Comparison of ENCODE assay signal across 22 cellular contexts in genomic region chr5:62124266-62124665, GRCh38.
DNase-seq lines count a peak whose midpoint lies in the region; ATAC-seq, FAIRE-seq and TF ChIP-seq lines count a peak whose summit lies in the region.
"Had no signal": no experiment of that assay in that cellular context is flagged by ENCODE, and none has a peak within 500 bp of the region (broad histone marks: within the 10 kb centered on the region; RNA-seq: fewer than 3 reads in every experiment).

No MANE protein-coding gene starts in this region.

- peaks cover 0 to 5% of the 10 kb centered on the region in 2 donors for H3K27me3 Mint-ChIP-seq in natural killer cell treated with Interleukin-12 subunit alpha and Interleukin-12 subunit beta and Interleukin-15 and Interleukin-18, amount 100 ng/mL, for 72 hours
- H3K27me3 Mint-ChIP-seq in natural killer cell (ENCODE audit: low read depth in 2 of 2), result no peaks in the 10 kb centered on the region
- H3K27me3 Mint-ChIP-seq in endothelial cell (ENCODE audit: unreplicated experiment), result peaks cover 3% of the 10 kb centered on the region
- H3K27me3 Mint-ChIP-seq: CD4-positive, alpha-beta T cell had no signal

- H3K9me3 Mint-ChIP-seq in natural killer cell treated with Interleukin-12 subunit alpha and Interleukin-12 subunit beta and Interleukin-15 and Interleukin-18, amount 100 ng/mL, for 72 hours, result peaks cover 3% of the 10 kb centered on the region
- H3K9me3 Mint-ChIP-seq in natural killer cell, result no peaks in the 10 kb centered on the region
- no peaks in the 10 kb centered on the region for H3K9me3 Mint-ChIP-seq in endothelial cell (ENCODE audit: unreplicated experiment)
- H3K9me3 Mint-ChIP-seq: CD4-positive, alpha-beta T cell had no signal

- no peaks in the 10 kb centered on the region for H3K4me1 Mint-ChIP-seq in natural killer cell treated with Interleukin-12 subunit alpha and Interleukin-12 subunit beta and Interleukin-15 and Interleukin-18, amount 100 ng/mL, for 72 hours (ENCODE audit: low read depth in 2 of 2)
- H3K4me1 Mint-ChIP-seq in natural killer cell (no peaks in the 10 kb centered on the region), endothelial cell (ENCODE audit: unreplicated experiment) (no peaks in the 10 kb centered on the region)

- no peak for DNase-seq in natural killer cell treated with Interleukin-12 subunit alpha and Interleukin-12 subunit beta and Interleukin-15 and Interleukin-18, amount 100 ng/mL, for 72 hours (ENCODE audit: low spot score)
- DNase-seq in natural killer cell (no peak), NCI-H69 (lab: John Stamatoyannopoulos, UW) (peak; percentile 90), endothelial cell (ENCODE audit: low spot score) (no peak), GM12891 (ENCODE audit: insufficient read length, low spot score) (no peak), UCSD-AML1 (lab: John Stamatoyannopoulos, UW; ENCODE audit: unreplicated experiment) (no peak)
- DNase-seq: CD4-positive, alpha-beta T cell; DMS153; EL; MM.1S; NCI-H1105; NCI-H187; NCI-H2171; NCI-H446 treated with DMSO at 0.1 percent for 48 hours; PC-9; SIG-M5; T-helper 1 cell had no signal

- intact Hi-C loops in natural killer cell (cut with micrococcal nuclease), result no loop called here

- peak; percentile 13 to 33 for ATAC-seq in natural killer cell treated with Interleukin-12 subunit alpha and Interleukin-12 subunit beta and Interleukin-15 and Interleukin-18, amount 100 ng/mL, for 72 hours
- ATAC-seq in natural killer cell, result no peak
- ATAC-seq in GM19395 (IDR thresholded peaks at IDR 0.05; ENCODE audit: unreplicated experiment), result no peak
- ATAC-seq in HG02981 (IDR thresholded peaks at IDR 0.05; ENCODE audit: unreplicated experiment), result no peak
- ATAC-seq: GM12878, SK-N-SH treated with all-trans-retinoic acid at 6 μM for 48 hours had no signal

- no peak overlapping the region for H3K4me3 Mint-ChIP-seq in natural killer cell treated with Interleukin-12 subunit alpha and Interleukin-12 subunit beta and Interleukin-15 and Interleukin-18, amount 100 ng/mL, for 72 hours
- H3K4me3 Mint-ChIP-seq in natural killer cell (no peak overlapping the region), endothelial cell (ENCODE audit: unreplicated experiment) (peak overlapping the region; percentile 24)
- H3K4me3 Mint-ChIP-seq: CD4-positive, alpha-beta T cell had no signal

- H3K36me3 Mint-ChIP-seq in natural killer cell treated with Interleukin-12 subunit alpha and Interleukin-12 subunit beta and Interleukin-15 and Interleukin-18, amount 100 ng/mL, for 72 hours, result no peaks in the 10 kb centered on the region
- no peaks in the 10 kb centered on the region for H3K36me3 Mint-ChIP-seq in natural killer cell
- H3K36me3 Mint-ChIP-seq in endothelial cell (ENCODE audit: low read depth, unreplicated experiment), result no peaks in the 10 kb centered on the region

- TF ChIP-seq CTCF in natural killer cell (IDR thresholded peaks at IDR 0.05) (no peak), endothelial cell (IDR thresholded peaks at IDR 0.05; ENCODE audit: unreplicated experiment) (no peak)

- no peak for FAIRE-seq in GM12891 (lab: Jason Lieb, UNC)
- FAIRE-seq: A549, GM12878 had no signal

- no peak overlapping the region for H3K27ac Mint-ChIP-seq in natural killer cell treated with Interleukin-12 subunit alpha and Interleukin-12 subunit beta and Interleukin-15 and Interleukin-18, amount 100 ng/mL, for 72 hours
- no peak overlapping the region for H3K27ac Mint-ChIP-seq in natural killer cell
- H3K27ac Mint-ChIP-seq in endothelial cell (ENCODE audit: unreplicated experiment), result no peak overlapping the region
- H3K27ac Mint-ChIP-seq: CD4-positive, alpha-beta T cell had no signal

- no peak for TF ChIP-seq POLR2A in GM12891 (IDR thresholded peaks at IDR 0.05; ENCODE audit: low read depth, low read length)

TF ChIP-seq in GM12891, 5 proteins besides CTCF, POLR2A, EP300 and RAD21:
- no peak for TF ChIP-seq POLR2AphosphoS5 (IDR thresholded peaks at IDR 0.05; ENCODE audit: low read depth, low read length)
- TF ChIP-seq POU2F2 (IDR thresholded peaks at IDR 0.05; ENCODE audit: low read depth, low read length), result no peak
- TF ChIP-seq SPI1 (IDR thresholded peaks at IDR 0.05; ENCODE audit: low read depth, low read length), result no peak
- TF ChIP-seq TAF1 (IDR thresholded peaks at IDR 0.05; ENCODE audit: low read depth, low read length), result no peak
- no peak for TF ChIP-seq PAX5 (IDR thresholded peaks at IDR 0.05; ENCODE audit: insufficient read depth, low read length, severe bottlenecking)

Comparison
In these comparisons a context has a peak if more than half of its experiments do, and no peak if none do; other contexts are left out.
1. ATAC-seq: peak in natural killer cell treated with Interleukin-12 subunit alpha and Interleukin-12 subunit beta and Interleukin-15 and Interleukin-18, amount 100 ng/mL, for 72 hours (2 of 2); none in natural killer cell (0 of 3), GM19395 (single experiment) and HG02981 (single experiment).